Comparison of ENCODE assay signal across 1 cellular context in the genomic region with DNA sequence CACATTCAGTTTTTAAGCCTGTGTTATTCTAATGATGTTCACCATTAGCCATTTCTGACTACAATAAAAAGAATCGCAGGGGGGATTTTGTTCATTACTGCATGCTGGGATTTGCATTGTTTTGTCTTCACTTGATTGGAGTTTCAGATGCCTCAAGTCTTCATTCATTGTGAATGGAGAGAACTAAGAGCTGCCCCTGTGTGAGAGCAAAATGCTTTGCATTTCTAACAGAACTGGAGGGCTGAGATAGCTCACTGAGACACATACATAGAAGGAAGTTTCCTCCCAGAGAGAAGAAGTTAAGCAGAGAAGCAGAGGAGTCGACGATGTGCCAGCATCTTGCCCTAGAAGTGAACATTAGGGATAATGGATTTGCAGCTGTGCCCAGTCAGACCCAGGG.
TF ChIP-seq lines count a peak whose summit lies in the region.

No MANE protein-coding gene starts in this region.

TF ChIP-seq in GM23338, 12 proteins besides CTCF, POLR2A, EP300 and RAD21 (continued from another document):
- TF ChIP-seq, protein P1, sequence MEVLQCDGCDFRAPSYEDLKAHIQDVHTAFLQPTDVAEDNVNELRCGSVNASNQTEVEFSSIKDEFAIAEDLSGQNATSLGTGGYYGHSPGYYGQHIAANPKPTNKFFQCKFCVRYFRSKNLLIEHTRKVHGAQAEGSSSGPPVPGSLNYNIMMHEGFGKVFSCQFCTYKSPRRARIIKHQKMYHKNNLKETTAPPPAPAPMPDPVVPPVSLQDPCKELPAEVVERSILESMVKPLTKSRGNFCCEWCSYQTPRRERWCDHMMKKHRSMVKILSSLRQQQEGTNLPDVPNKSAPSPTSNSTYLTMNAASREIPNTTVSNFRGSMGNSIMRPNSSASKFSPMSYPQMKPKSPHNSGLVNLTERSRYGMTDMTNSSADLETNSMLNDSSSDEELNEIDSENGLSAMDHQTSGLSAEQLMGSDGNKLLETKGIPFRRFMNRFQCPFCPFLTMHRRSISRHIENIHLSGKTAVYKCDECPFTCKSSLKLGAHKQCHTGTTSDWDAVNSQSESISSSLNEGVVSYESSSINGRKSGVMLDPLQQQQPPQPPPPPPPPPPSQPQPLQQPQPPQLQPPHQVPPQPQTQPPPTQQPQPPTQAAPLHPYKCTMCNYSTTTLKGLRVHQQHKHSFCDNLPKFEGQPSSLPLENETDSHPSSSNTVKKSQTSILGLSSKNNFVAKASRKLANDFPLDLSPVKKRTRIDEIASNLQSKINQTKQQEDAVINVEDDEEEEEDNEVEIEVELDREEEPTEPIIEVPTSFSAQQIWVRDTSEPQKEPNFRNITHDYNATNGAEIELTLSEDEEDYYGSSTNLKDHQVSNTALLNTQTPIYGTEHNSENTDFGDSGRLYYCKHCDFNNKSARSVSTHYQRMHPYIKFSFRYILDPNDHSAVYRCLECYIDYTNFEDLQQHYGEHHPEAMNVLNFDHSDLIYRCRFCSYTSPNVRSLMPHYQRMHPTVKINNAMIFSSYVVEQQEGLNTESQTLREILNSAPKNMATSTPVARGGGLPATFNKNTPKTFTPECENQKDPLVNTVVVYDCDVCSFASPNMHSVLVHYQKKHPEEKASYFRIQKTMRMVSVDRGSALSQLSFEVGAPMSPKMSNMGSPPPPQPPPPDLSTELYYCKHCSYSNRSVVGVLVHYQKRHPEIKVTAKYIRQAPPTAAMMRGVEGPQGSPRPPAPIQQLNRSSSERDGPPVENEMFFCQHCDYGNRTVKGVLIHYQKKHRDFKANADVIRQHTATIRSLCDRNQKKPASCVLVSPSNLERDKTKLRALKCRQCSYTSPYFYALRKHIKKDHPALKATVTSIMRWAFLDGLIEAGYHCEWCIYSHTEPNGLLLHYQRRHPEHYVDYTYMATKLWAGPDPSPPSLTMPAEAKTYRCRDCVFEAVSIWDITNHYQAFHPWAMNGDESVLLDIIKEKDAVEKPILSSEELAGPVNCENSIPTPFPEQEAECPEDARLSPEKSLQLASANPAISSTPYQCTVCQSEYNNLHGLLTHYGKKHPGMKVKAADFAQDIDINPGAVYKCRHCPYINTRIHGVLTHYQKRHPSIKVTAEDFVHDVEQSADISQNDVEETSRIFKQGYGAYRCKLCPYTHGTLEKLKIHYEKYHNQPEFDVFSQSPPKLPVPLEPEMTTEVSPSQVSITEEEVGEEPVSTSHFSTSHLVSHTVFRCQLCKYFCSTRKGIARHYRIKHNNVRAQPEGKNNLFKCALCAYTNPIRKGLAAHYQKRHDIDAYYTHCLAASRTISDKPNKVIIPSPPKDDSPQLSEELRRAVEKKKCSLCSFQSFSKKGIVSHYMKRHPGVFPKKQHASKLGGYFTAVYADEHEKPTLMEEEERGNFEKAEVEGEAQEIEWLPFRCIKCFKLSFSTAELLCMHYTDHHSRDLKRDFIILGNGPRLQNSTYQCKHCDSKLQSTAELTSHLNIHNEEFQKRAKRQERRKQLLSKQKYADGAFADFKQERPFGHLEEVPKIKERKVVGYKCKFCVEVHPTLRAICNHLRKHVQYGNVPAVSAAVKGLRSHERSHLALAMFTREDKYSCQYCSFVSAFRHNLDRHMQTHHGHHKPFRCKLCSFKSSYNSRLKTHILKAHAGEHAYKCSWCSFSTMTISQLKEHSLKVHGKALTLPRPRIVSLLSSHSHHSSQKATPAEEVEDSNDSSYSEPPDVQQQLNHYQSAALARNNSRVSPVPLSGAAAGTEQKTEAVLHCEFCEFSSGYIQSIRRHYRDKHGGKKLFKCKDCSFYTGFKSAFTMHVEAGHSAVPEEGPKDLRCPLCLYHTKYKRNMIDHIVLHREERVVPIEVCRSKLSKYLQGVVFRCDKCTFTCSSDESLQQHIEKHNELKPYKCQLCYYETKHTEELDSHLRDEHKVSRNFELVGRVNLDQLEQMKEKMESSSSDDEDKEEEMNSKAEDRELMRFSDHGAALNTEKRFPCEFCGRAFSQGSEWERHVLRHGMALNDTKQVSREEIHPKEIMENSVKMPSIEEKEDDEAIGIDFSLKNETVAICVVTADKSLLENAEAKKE (CRISPR knock-in tag; IDR thresholded peaks at IDR 0.05): peak; percentile 94
- no peak for TF ChIP-seq EZH2phosphoT487 (IDR thresholded peaks at IDR 0.05; ENCODE audit: unreplicated experiment)
